ENCODE assay signal across 12 cellular contexts in genomic region chr17:3959921-3960601, GRCh38. TPM values are rescaled to one million over a fixed set of nuclear protein-coding genes. Genes with fewer than 3 reads are reported as not detected.
A peak's percentile ranks its signal among the peaks of the same experiment; 100 is the strongest.
DNase-seq lines count a peak whose midpoint lies in the region; ATAC-seq, FAIRE-seq and TF ChIP-seq lines count a peak whose summit lies in the region.
"Had no signal": no experiment of that assay in that cellular context is flagged by ENCODE, and none has a peak within 500 bp of the region (broad histone marks: within the 10 kb centered on the region; RNA-seq: fewer than 3 reads in every experiment).

No MANE protein-coding gene starts in this region.

- H4K20me1 ChIP-seq in hepatocyte (ENCODE audit: insufficient read depth, poor library complexity, severe bottlenecking), result no peaks in the 10 kb centered on the region

- H3K4me2 ChIP-seq in A549 (peak overlapping the region; percentile 66), hepatocyte (peak overlapping the region; percentile 53)

- FAIRE-seq in A549 (lab: Jason Lieb, UNC), result no peak
- FAIRE-seq: D721Med had no signal

- peaks cover 25 to 80% (median 41%) of the 10 kb centered on the region in 4 donors for H3K4me1 Mint-ChIP-seq in CD4-positive, CD25-positive, alpha-beta regulatory T cell
- H3K4me1 Mint-ChIP-seq in T-helper 17 cell, result peaks cover 57% of the 10 kb centered on the region

- ATAC-seq in A549 (no peak), T-helper 17 cell (no peak), HG02840 (IDR thresholded peaks at IDR 0.05; ENCODE audit: low FRiP score, unreplicated experiment) (no peak)
- no peak for ATAC-seq in CD4-positive, CD25-positive, alpha-beta regulatory T cell (ENCODE audit: low read depth in 2 of 2)

- TF ChIP-seq CTCF in A549 (IDR thresholded peaks at IDR 0.05) (no peak), hepatocyte (IDR thresholded peaks at IDR 0.05; ENCODE audit: poor library complexity) (no peak)

- no peaks in the 10 kb centered on the region for H3K27me3 Mint-ChIP-seq in CD4-positive, CD25-positive, alpha-beta regulatory T cell
- no peaks in the 10 kb centered on the region for H3K27me3 Mint-ChIP-seq in T-helper 17 cell

- no peak for TF ChIP-seq POLR2A in A549 (IDR thresholded peaks at IDR 0.05; ENCODE audit: low read length)

- CTCF ChIA-PET in A549 (lab: Yijun Ruan, JAX), result interaction anchor here (0.9 to 3.4 kb wide), 10 partner anchors 14 to 223 kb away, joined by 3 to 16 read pairs (median 3); no protein-coding TSS in a partner anchor

- H2AFZ ChIP-seq in hepatocyte, result no peak overlapping the region

- POLR2A ChIA-PET in A549 (lab: Yijun Ruan, JAX), result no interaction called here

- H3K9me3 Mint-ChIP-seq in CD4-positive, CD25-positive, alpha-beta regulatory T cell, result no peaks in the 10 kb centered on the region

- H3K27ac ChIP-seq in A549 (peak overlapping the region; percentile 46 to 72), hepatocyte (peak overlapping the region; percentile 83)
- H3K27ac ChIP-seq in CD4-positive, CD25-positive, alpha-beta regulatory T cell (ENCODE audit: insufficient read depth, low read length, poor library complexity, severe bottlenecking), result peak overlapping the region; percentile 37
- H3K27ac ChIP-seq: epithelial cell of prostate had no signal

- no peak for DNase-seq in A549 (ENCODE audit: low read depth in 1 of 2, low spot score in 1 of 2)
- DNase-seq in CD4-positive, CD25-positive, alpha-beta regulatory T cell, result no peak
- no peak for DNase-seq in T-helper 17 cell
- DNase-seq in hepatocyte (ENCODE audit: low spot score), result no peak
- no peak for DNase-seq in NOMO-1 treated with dmso at 0.1 percent for 144 hours (lab: John Stamatoyannopoulos, UW; ENCODE audit: unreplicated experiment)
- no peak for DNase-seq in stimulated activated CD4-positive, alpha-beta T cell treated with anti-CD3 and anti-CD28 coated beads, Interleukin-1b, Interleukin-23, amount 100 ng/mL, for 48 hours
- no peak for DNase-seq in MV-4-11 (lab: John Stamatoyannopoulos, UW)
- DNase-seq: midbrain, retina had no signal

- WGBS in A549 (ENCODE audit: missing lambda C conversion rate), result 92% methylated on average over 14 of the region's 14 CpGs
- WGBS in hepatocyte (ENCODE audit: low lambda C conversion rate, missing lambda C conversion rate), result 93% methylated on average over 14 of the region's 14 CpGs

- H3K4me3 ChIP-seq in A549 (no peak overlapping the region), hepatocyte (no peak overlapping the region)
- no peak overlapping the region for H3K4me3 ChIP-seq in CD4-positive, CD25-positive, alpha-beta regulatory T cell (ENCODE audit: low read depth, low read length)

- H3K4me1 ChIP-seq in A549 (peaks cover 32% of the 10 kb centered on the region), hepatocyte (ENCODE audit: insufficient read depth) (peaks cover 13% of the 10 kb centered on the region)
- peaks cover 58% of the 10 kb centered on the region for H3K4me1 ChIP-seq in CD4-positive, CD25-positive, alpha-beta regulatory T cell (ENCODE audit: control insufficient read depth, insufficient read depth, low read length, poor library complexity, severe bottlenecking)

- H3K4me3 Mint-ChIP-seq in CD4-positive, CD25-positive, alpha-beta regulatory T cell, result peak overlapping the region; percentile 70 to 96 (median 86)
- H3K4me3 Mint-ChIP-seq in T-helper 17 cell, result peak overlapping the region; percentile 74

- no peak for TF ChIP-seq RAD21 in A549 (conservative IDR thresholded peaks at IDR 0.05 in 1 of 2, IDR thresholded peaks at IDR 0.05 in 1 of 2)

- H3K27me3 ChIP-seq in CD4-positive, CD25-positive, alpha-beta regulatory T cell (ENCODE audit: control insufficient read depth, insufficient read depth, low read length), result no peaks in the 10 kb centered on the region
- peaks cover 27% of the 10 kb centered on the region for H3K27me3 ChIP-seq in hepatocyte

- H3K27ac Mint-ChIP-seq in CD4-positive, CD25-positive, alpha-beta regulatory T cell, result peak overlapping the region in 2 of 3 donors; percentile 87 to 96
- H3K27ac Mint-ChIP-seq in T-helper 17 cell, result peak overlapping the region; percentile 88

- peaks cover 31% of the 10 kb centered on the region for H3K36me3 ChIP-seq in CD4-positive, CD25-positive, alpha-beta regulatory T cell (ENCODE audit: control insufficient read depth, insufficient read depth, low read length)
- H3K36me3 ChIP-seq in hepatocyte (replicated peaks; ENCODE audit: insufficient read depth, low read depth), result no peaks in the 10 kb centered on the region

- no peak for TF ChIP-seq EP300 in A549 (IDR thresholded peaks at IDR 0.05)

- H3K36me3 Mint-ChIP-seq in CD4-positive, CD25-positive, alpha-beta regulatory T cell, result peaks cover 10% of the 10 kb centered on the region
- no peaks in the 10 kb centered on the region for H3K36me3 Mint-ChIP-seq in T-helper 17 cell (ENCODE audit: low read depth)

- H3K9me3 ChIP-seq in A549 (no peaks in the 10 kb centered on the region), T-helper 17 cell (ENCODE audit: control insufficient read depth, low read length, poor library complexity, severe bottlenecking) (no peaks in the 10 kb centered on the region), hepatocyte (ENCODE audit: low read depth) (no peaks in the 10 kb centered on the region)
- H3K9me3 ChIP-seq in CD4-positive, CD25-positive, alpha-beta regulatory T cell (ENCODE audit: control insufficient read depth in 2 of 2, low read length in 2 of 2), result no peaks in the 10 kb centered on the region

- H3K9me2 ChIP-seq in hepatocyte (replicated peaks; ENCODE audit: insufficient read depth), result no peaks in the 10 kb centered on the region

- H3K79me2 ChIP-seq in hepatocyte, result no peaks in the 10 kb centered on the region

TF ChIP-seq in A549, 52 proteins besides CTCF, POLR2A, EP300 and RAD21:
- TF ChIP-seq MAFK (IDR thresholded peaks at IDR 0.05; ENCODE audit: partially characterized antibody) (no peak), HEYL (CRISPR knock-in tag; IDR thresholded peaks at IDR 0.05) (no peak), ZSCAN20 (CRISPR knock-in tag; IDR thresholded peaks at IDR 0.05) (no peak), ZC3H11A (IDR thresholded peaks at IDR 0.05) (no peak)
- TF ChIP-seq, protein P1, sequence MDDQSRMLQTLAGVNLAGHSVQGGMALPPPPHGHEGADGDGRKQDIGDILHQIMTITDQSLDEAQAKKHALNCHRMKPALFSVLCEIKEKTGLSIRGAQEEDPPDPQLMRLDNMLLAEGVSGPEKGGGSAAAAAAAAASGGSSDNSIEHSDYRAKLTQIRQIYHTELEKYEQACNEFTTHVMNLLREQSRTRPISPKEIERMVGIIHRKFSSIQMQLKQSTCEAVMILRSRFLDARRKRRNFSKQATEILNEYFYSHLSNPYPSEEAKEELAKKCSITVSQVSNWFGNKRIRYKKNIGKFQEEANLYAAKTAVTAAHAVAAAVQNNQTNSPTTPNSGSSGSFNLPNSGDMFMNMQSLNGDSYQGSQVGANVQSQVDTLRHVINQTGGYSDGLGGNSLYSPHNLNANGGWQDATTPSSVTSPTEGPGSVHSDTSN (IDR thresholded peaks at IDR 0.05), result no peak
- TF ChIP-seq, protein P2, sequence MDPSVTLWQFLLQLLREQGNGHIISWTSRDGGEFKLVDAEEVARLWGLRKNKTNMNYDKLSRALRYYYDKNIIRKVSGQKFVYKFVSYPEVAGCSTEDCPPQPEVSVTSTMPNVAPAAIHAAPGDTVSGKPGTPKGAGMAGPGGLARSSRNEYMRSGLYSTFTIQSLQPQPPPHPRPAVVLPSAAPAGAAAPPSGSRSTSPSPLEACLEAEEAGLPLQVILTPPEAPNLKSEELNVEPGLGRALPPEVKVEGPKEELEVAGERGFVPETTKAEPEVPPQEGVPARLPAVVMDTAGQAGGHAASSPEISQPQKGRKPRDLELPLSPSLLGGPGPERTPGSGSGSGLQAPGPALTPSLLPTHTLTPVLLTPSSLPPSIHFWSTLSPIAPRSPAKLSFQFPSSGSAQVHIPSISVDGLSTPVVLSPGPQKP (IDR thresholded peaks at IDR 0.05; ENCODE audit: low read depth, low read length), result no peak
- TF ChIP-seq, protein P3, sequence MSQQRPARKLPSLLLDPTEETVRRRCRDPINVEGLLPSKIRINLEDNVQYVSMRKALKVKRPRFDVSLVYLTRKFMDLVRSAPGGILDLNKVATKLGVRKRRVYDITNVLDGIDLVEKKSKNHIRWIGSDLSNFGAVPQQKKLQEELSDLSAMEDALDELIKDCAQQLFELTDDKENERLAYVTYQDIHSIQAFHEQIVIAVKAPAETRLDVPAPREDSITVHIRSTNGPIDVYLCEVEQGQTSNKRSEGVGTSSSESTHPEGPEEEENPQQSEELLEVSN (IDR thresholded peaks at IDR 0.05; ENCODE audit: borderline replicate concordance, low read depth), result no peak

RNA-seq across cellular contexts. Expression of gene ATP2A3, which starts 4.2 kb away (rescaled TPM):
- polyA plus RNA-seq in A549 (2011; rRNA removed) (5.5 and 6.3 TPM in 2 replicates), A549 (2017; fragmentation: RNase III; extraction: RNeasy Plus Mini Kit Qiagen cat#74134 plus additional on column Dnase treatment) (2.5 to 4.1 TPM (median 3.1 TPM) in 3 replicates), hepatocyte (2.2 and 4.5 TPM in 2 replicates)
- 4.0 and 5.4 TPM in 2 replicates for polyA plus RNA-seq in A549 (2012; cell fraction: cytosol; rRNA removed)
- polyA plus RNA-seq in A549 (2012; cell fraction: nucleus; rRNA removed), result 14.8 and 16.2 TPM in 2 replicates
- 5.7 and 7.4 TPM in 2 replicates for polyA minus RNA-seq in A549 (2011; rRNA and poly(A)+ RNA removed)
- total RNA-seq in CD4-positive, CD25-positive, alpha-beta regulatory T cell, result 306 TPM
- polyA plus RNA-seq in CD4-positive, CD25-positive, alpha-beta regulatory T cell, result 10 to 100 TPM; 33.5 to 49.2 (median 41.2) TPM
- total RNA-seq in T-helper 17 cell (100 to 1,000 TPM; 279 to 298 TPM), hepatocyte (2.4 and 4.1 TPM in 2 replicates)

RNA-seq across cellular contexts. Expression of gene P2RX1, which starts 43.8 kb away (rescaled TPM):
- 0.03 and 0.05 TPM in 2 replicates for polyA plus RNA-seq in A549 (2011; rRNA removed)
- polyA plus RNA-seq in A549 (2012; cell fraction: cytosol; rRNA removed), result 0.03 and 0.04 TPM in 2 replicates
- polyA plus RNA-seq in A549 (2012; cell fraction: nucleus; rRNA removed), result 0.17 and 0.37 TPM in 2 replicates
- 0.09 to 0.13 TPM in 2 of 3 replicates, not detected in the other for polyA plus RNA-seq in A549 (2017; fragmentation: RNase III; extraction: RNeasy Plus Mini Kit Qiagen cat#74134 plus additional on column Dnase treatment)
- polyA minus RNA-seq in A549 (2011; rRNA and poly(A)+ RNA removed), result 0.10 and 0.21 TPM in 2 replicates
- total RNA-seq in CD4-positive, CD25-positive, alpha-beta regulatory T cell, result 2.3 TPM
- polyA plus RNA-seq in CD4-positive, CD25-positive, alpha-beta regulatory T cell, result not detected
- 10 to 100 TPM in 1 of 2 donors, 1 to 10 TPM in 1; 4.2 to 15.0 TPM for total RNA-seq in T-helper 17 cell
- 0.20 and 0.50 TPM in 2 replicates for total RNA-seq in hepatocyte
- polyA plus RNA-seq in hepatocyte, result 1.8 and 2.3 TPM in 2 replicates

Comparison
In these comparisons a context has a peak if more than half of its experiments do, and no peak if none do; other contexts are left out.
1. RNA of gene ATP2A3, which starts 4.2 kb away (total RNA-seq): 306 TPM in CD4-positive, CD25-positive, alpha-beta regulatory T cell (single experiment) and 279 to 298 TPM in T-helper 17 cell; 2.4 to 4.1 TPM in hepatocyte; every median in the first group is over 10 times any median in the second.
2. Peak in every context shown above with its lines, with median percentiles within 50 percentile points of each other: H3K27ac ChIP-seq.